ENCODE assay signal across 8 cellular contexts in genomic region chr9:33076031-33076359, GRCh38. TPM values are rescaled to one million over a fixed set of nuclear protein-coding genes. Genes with fewer than 3 reads are reported as not detected.
A peak's percentile ranks its signal among the peaks of the same experiment; 100 is the strongest.
DNase-seq lines count a peak whose midpoint lies in the region; ATAC-seq and TF ChIP-seq lines count a peak whose summit lies in the region.

No MANE protein-coding gene starts in this region.

- peaks cover 18 to 38% of the 10 kb centered on the region in 2 experiments for H3K36me3 ChIP-seq in HEK293 (ENCODE audit: control insufficient read depth in 2 of 2, insufficient read depth in 1 of 2, low read length in 2 of 2)
- peaks cover 34% of the 10 kb centered on the region for H3K36me3 ChIP-seq in iPS-20b (ENCODE audit: insufficient read depth, low read depth, low read length)

- peak overlapping the region; percentile 95 for H3K9ac ChIP-seq in iPS-20b (ENCODE audit: low read depth, low read length)

- peak; percentile 19 for DNase-seq in AG08395 (ENCODE audit: low spot score)
- no peak for DNase-seq in activated naive CD8-positive, alpha-beta T cell treated with anti-CD3 and anti-CD28 coated beads, Interleukin-2, amount 10 ng/mL, durations not matched to agents 7 days and 5 days
- no peak for DNase-seq in stimulated activated naive B cell treated with anti-CD40 and anti-IgM and Interleukin-4, amounts not matched to agents 10 μg/mL and 1 μg/mL and 100 μg/mL, for 72 hours

- H3K27ac ChIP-seq in HEK293 (ENCODE audit: extremely low read depth, low read depth, low read length) (peak overlapping the region; percentile 51), iPS-20b (ENCODE audit: low read length) (peak overlapping the region; percentile 22)

- peaks cover 25% of the 10 kb centered on the region for H3K4me1 Mint-ChIP-seq in activated naive CD8-positive, alpha-beta T cell treated with anti-CD3 and anti-CD28 coated beads, Interleukin-2, amount 10 ng/mL, durations not matched to agents 7 days and 5 days
- peaks cover 16 to 32% of the 10 kb centered on the region in 2 donors for H3K4me1 Mint-ChIP-seq in stimulated activated naive B cell treated with anti-CD40 and anti-IgM and Interleukin-4, amounts not matched to agents 10 μg/mL and 1 μg/mL and 100 μg/mL, for 72 hours

- no peaks in the 10 kb centered on the region for H3K27me3 ChIP-seq in iPS-20b (ENCODE audit: insufficient read depth, low read length)

- peak overlapping the region; percentile 100 for H3K27ac Mint-ChIP-seq in activated naive CD8-positive, alpha-beta T cell treated with anti-CD3 and anti-CD28 coated beads, Interleukin-2, amount 10 ng/mL, durations not matched to agents 7 days and 5 days
- H3K27ac Mint-ChIP-seq in stimulated activated naive B cell treated with anti-CD40 and anti-IgM and Interleukin-4, amounts not matched to agents 10 μg/mL and 1 μg/mL and 100 μg/mL, for 72 hours: peak overlapping the region; percentile 100

- no peaks in the 10 kb centered on the region for H3K4me1 ChIP-seq in HEK293 (ENCODE audit: control insufficient read depth, insufficient read depth, low read length)
- no peaks in the 10 kb centered on the region for H3K4me1 ChIP-seq in iPS-20b (ENCODE audit: insufficient read depth, low read length)

- TF ChIP-seq CTCF in HEK293 (tag by site-specific recombination; IDR thresholded peaks at IDR 0.05): no peak

- peak overlapping the region; percentile 100 for H3K4me3 Mint-ChIP-seq in activated naive CD8-positive, alpha-beta T cell treated with anti-CD3 and anti-CD28 coated beads, Interleukin-2, amount 10 ng/mL, durations not matched to agents 7 days and 5 days
- peak overlapping the region; percentile 99 to 100 for H3K4me3 Mint-ChIP-seq in stimulated activated naive B cell treated with anti-CD40 and anti-IgM and Interleukin-4, amounts not matched to agents 10 μg/mL and 1 μg/mL and 100 μg/mL, for 72 hours

- ATAC-seq in activated naive CD8-positive, alpha-beta T cell treated with anti-CD3 and anti-CD28 coated beads, Interleukin-2, amount 10 ng/mL, durations not matched to agents 7 days and 5 days (ENCODE audit: low read depth): no peak
- ATAC-seq in stimulated activated naive B cell treated with anti-CD40 and anti-IgM and Interleukin-4, amounts not matched to agents 10 μg/mL and 1 μg/mL and 100 μg/mL, for 72 hours (replicated peaks): peak; percentile 5 to 15
- ATAC-seq in HG03521 (IDR thresholded peaks at IDR 0.05; ENCODE audit: unreplicated experiment) (no peak), HG02981 (IDR thresholded peaks at IDR 0.05; ENCODE audit: unreplicated experiment) (no peak), GM21619 (IDR thresholded peaks at IDR 0.05; ENCODE audit: unreplicated experiment) (no peak)

- POLR2A ChIA-PET in HEK293 (lab: Yijun Ruan, JAX): interaction anchor here (0.5 to 2.3 kb wide), 12 partner anchors 9 to 398 kb away, joined by 3 to 20 read pairs (median 4); partner anchors contain the start of genes DNAJA1, NFX1 and NOL6
- POLR2A ChIA-PET in activated naive CD8-positive, alpha-beta T cell treated with anti-CD3 and anti-CD28 coated beads, Interleukin-2, amount 10 ng/mL, durations not matched to agents 7 days and 5 days (lab: Charles Lee): interaction anchor here (0.7 to 3.7 kb wide), 15 partner anchors 8 to 214 kb away, joined by 3 to 31 read pairs (median 5); partner anchors contain the start of genes APTX, B4GALT1, BAG1 and CHMP5

- CTCF ChIA-PET in HEK293 (lab: Yijun Ruan, JAX): interaction anchor here (0.6 to 1.9 kb wide), 7 partner anchors 26 to 289 kb away, joined by 3 to 11 read pairs (median 3); no protein-coding TSS in a partner anchor

- no peaks in the 10 kb centered on the region for H3K9me3 Mint-ChIP-seq in activated naive CD8-positive, alpha-beta T cell treated with anti-CD3 and anti-CD28 coated beads, Interleukin-2, amount 10 ng/mL, durations not matched to agents 7 days and 5 days
- H3K9me3 Mint-ChIP-seq in stimulated activated naive B cell treated with anti-CD40 and anti-IgM and Interleukin-4, amounts not matched to agents 10 μg/mL and 1 μg/mL and 100 μg/mL, for 72 hours: no peaks in the 10 kb centered on the region

- H3K4me3 ChIP-seq in HEK293 (ENCODE audit: low read depth, low read length) (peak overlapping the region; percentile 75), iPS-20b (ENCODE audit: low read length) (peak overlapping the region; percentile 90)

- peaks cover 11% of the 10 kb centered on the region for H3K36me3 Mint-ChIP-seq in activated naive CD8-positive, alpha-beta T cell treated with anti-CD3 and anti-CD28 coated beads, Interleukin-2, amount 10 ng/mL, durations not matched to agents 7 days and 5 days
- peaks cover 12 to 33% of the 10 kb centered on the region in 2 donors for H3K36me3 Mint-ChIP-seq in stimulated activated naive B cell treated with anti-CD40 and anti-IgM and Interleukin-4, amounts not matched to agents 10 μg/mL and 1 μg/mL and 100 μg/mL, for 72 hours

- no peaks in the 10 kb centered on the region for H3K27me3 Mint-ChIP-seq in activated naive CD8-positive, alpha-beta T cell treated with anti-CD3 and anti-CD28 coated beads, Interleukin-2, amount 10 ng/mL, durations not matched to agents 7 days and 5 days
- no peaks in the 10 kb centered on the region for H3K27me3 Mint-ChIP-seq in stimulated activated naive B cell treated with anti-CD40 and anti-IgM and Interleukin-4, amounts not matched to agents 10 μg/mL and 1 μg/mL and 100 μg/mL, for 72 hours

- H3K9me3 ChIP-seq in HEK293 (ENCODE audit: control insufficient read depth, insufficient read depth, low read depth, low read length) (no peaks in the 10 kb centered on the region), iPS-20b (ENCODE audit: insufficient read depth, low read depth, low read length) (no peaks in the 10 kb centered on the region)

TF ChIP-seq in HEK293, 187 proteins besides CTCF, POLR2A, EP300 and RAD21:
- TF ChIP-seq ZNF2 (tag by site-specific recombination; IDR thresholded peaks at IDR 0.05): 0 out of 2 replicates have a peak, but pooled peaks have one; percentile 6
- TF ChIP-seq PRDM6 (tag by site-specific recombination; IDR thresholded peaks at IDR 0.05): no peak

RNA-seq across cellular contexts. Expression of gene SMU1, which starts 0.5 kb away (rescaled TPM):
- total RNA-seq in activated naive CD8-positive, alpha-beta T cell treated with anti-CD3 and anti-CD28 coated beads, Interleukin-2, amount 10 ng/mL, durations not matched to agents 7 days and 5 days: 10 to 100 TPM; 22.2 to 22.9 TPM

RNA-seq across cellular contexts. Expression of gene DNAJA1, which starts 50.9 kb away (rescaled TPM):
- total RNA-seq in activated naive CD8-positive, alpha-beta T cell treated with anti-CD3 and anti-CD28 coated beads, Interleukin-2, amount 10 ng/mL, durations not matched to agents 7 days and 5 days: 100 to 1,000 TPM in 1 of 2 experiments, 10 to 100 TPM in 1; 99.1 to 102 TPM

Comparison
In these comparisons a context has a peak if more than half of its experiments do, and no peak if none do; other contexts are left out.
1. ATAC-seq: peak in stimulated activated naive B cell treated with anti-CD40 and anti-IgM and Interleukin-4, amounts not matched to agents 10 μg/mL and 1 μg/mL and 100 μg/mL, for 72 hours (2 of 2); none in activated naive CD8-positive, alpha-beta T cell treated with anti-CD3 and anti-CD28 coated beads, Interleukin-2, amount 10 ng/mL, durations not matched to agents 7 days and 5 days (single experiment), HG03521 (single experiment), HG02981 (single experiment) and GM21619 (single experiment).